12 cellular contexts compared by ENCODE assay signal in genomic region chr5:90055831-90056328, GRCh38.
DNase-seq lines count a peak whose midpoint lies in the region; ATAC-seq and TF ChIP-seq lines count a peak whose summit lies in the region.
"Had no signal": no experiment of that assay in that cellular context is flagged by ENCODE, and none has a peak within 500 bp of the region (broad histone marks: within the 10 kb centered on the region; RNA-seq: fewer than 3 reads in every experiment).

No MANE protein-coding gene starts in this region.

- intact Hi-C loops in upper lobe of right lung (cut with DNase I): no loop called here

- POLR2A ChIA-PET in HEK293 (lab: Yijun Ruan, JAX): no interaction called here

- DNase-seq in adipocyte (ENCODE audit: low read depth): peak; percentile 65
- DNase-seq in hepatocyte (ENCODE audit: low spot score): peak; percentile 10
- DNase-seq in thoracic aorta (ENCODE audit: low spot score): no peak
- no peak for DNase-seq in NCI-H82 (lab: John Stamatoyannopoulos, UW)
- DNase-seq in upper lobe of right lung: no peak
- DNase-seq: effector CD4-positive, alpha-beta T cell; naive B cell; NCI-H1930; spleen; T-helper 2 cell had no signal

- H3K4me1 ChIP-seq in HEK293 (ENCODE audit: control insufficient read depth, insufficient read depth, low read length) (no peaks in the 10 kb centered on the region), adipocyte (ENCODE audit: control insufficient read depth, insufficient read depth, low read length) (peaks cover 18% of the 10 kb centered on the region), hepatocyte (ENCODE audit: insufficient read depth) (peaks cover 14% of the 10 kb centered on the region), thoracic aorta (ENCODE audit: control insufficient read depth in 1 of 2, low read depth in 2 of 2) (peaks cover 11 to 43% of the 10 kb centered on the region in 2 donors), upper lobe of right lung (no peaks in the 10 kb centered on the region)
- H3K4me1 ChIP-seq: spleen had no signal

- H2AFZ ChIP-seq in hepatocyte: peak overlapping the region; percentile 7

- no peaks in the 10 kb centered on the region for H3K36me3 ChIP-seq in HEK293 (ENCODE audit: control insufficient read depth in 2 of 2, insufficient read depth in 1 of 2, low read length in 2 of 2)
- no peaks in the 10 kb centered on the region for H3K36me3 ChIP-seq in adipocyte (ENCODE audit: control insufficient read depth, insufficient read depth, low read length, severe bottlenecking)
- H3K36me3 ChIP-seq in hepatocyte (replicated peaks; ENCODE audit: insufficient read depth, low read depth): no peaks in the 10 kb centered on the region
- H3K36me3 ChIP-seq in thoracic aorta: no peaks in the 10 kb centered on the region
- no peaks in the 10 kb centered on the region for H3K36me3 ChIP-seq in upper lobe of right lung
- H3K36me3 ChIP-seq: spleen had no signal

- no peak overlapping the region for H3K9ac ChIP-seq in adipocyte (ENCODE audit: low read length)

- peak overlapping the region; percentile 20 for H3K4me3 ChIP-seq in HEK293 (ENCODE audit: low read depth, low read length)
- no peak overlapping the region for H3K4me3 ChIP-seq in adipocyte (ENCODE audit: low read length)
- no peak overlapping the region for H3K4me3 ChIP-seq in hepatocyte
- H3K4me3 ChIP-seq in thoracic aorta: peak overlapping the region; percentile 25
- H3K4me3 ChIP-seq in upper lobe of right lung: no peak overlapping the region
- H3K4me3 ChIP-seq: spleen had no signal

- H4K20me1 ChIP-seq in hepatocyte (ENCODE audit: insufficient read depth, poor library complexity, severe bottlenecking): no peaks in the 10 kb centered on the region

- TF ChIP-seq CTCF in HEK293 (tag by site-specific recombination; IDR thresholded peaks at IDR 0.05): no peak
- no peak for TF ChIP-seq CTCF in hepatocyte (IDR thresholded peaks at IDR 0.05; ENCODE audit: poor library complexity)
- no peak for TF ChIP-seq CTCF in thoracic aorta (IDR thresholded peaks at IDR 0.05)
- TF ChIP-seq CTCF in upper lobe of right lung (IDR thresholded peaks at IDR 0.05): no peak

- WGBS in hepatocyte (ENCODE audit: low lambda C conversion rate, missing lambda C conversion rate): 16% methylated on average over 9 of the region's 9 CpGs

- H3K9me3 ChIP-seq in HEK293 (ENCODE audit: control insufficient read depth, insufficient read depth, low read depth, low read length) (no peaks in the 10 kb centered on the region), adipocyte (ENCODE audit: control insufficient read depth, low read length) (no peaks in the 10 kb centered on the region), hepatocyte (ENCODE audit: low read depth) (no peaks in the 10 kb centered on the region), thoracic aorta (no peaks in the 10 kb centered on the region), upper lobe of right lung (no peaks in the 10 kb centered on the region)
- H3K9me3 ChIP-seq: spleen had no signal

- no peaks in the 10 kb centered on the region for H3K79me2 ChIP-seq in hepatocyte

- H3K27me3 ChIP-seq in adipocyte (replicated peaks; ENCODE audit: control insufficient read depth, insufficient read depth, low read length) (no peaks in the 10 kb centered on the region), hepatocyte (no peaks in the 10 kb centered on the region), thoracic aorta (replicated peaks; ENCODE audit: insufficient read depth) (no peaks in the 10 kb centered on the region), upper lobe of right lung (no peaks in the 10 kb centered on the region)
- H3K27me3 ChIP-seq: spleen had no signal

- CTCF ChIA-PET in HEK293 (lab: Yijun Ruan, JAX): interaction anchor here (1.2 kb wide), 1 partner anchor 26 kb away, joined by 3 read pairs; no protein-coding TSS in a partner anchor

- no peaks in the 10 kb centered on the region for H3K9me2 ChIP-seq in hepatocyte (replicated peaks; ENCODE audit: insufficient read depth)

- H3K4me2 ChIP-seq in hepatocyte: peak overlapping the region; percentile 67

- H3K27ac ChIP-seq in HEK293 (ENCODE audit: extremely low read depth, low read depth, low read length) (no peak overlapping the region), hepatocyte (peak overlapping the region; percentile 15), thoracic aorta (peak overlapping the region; percentile 11 to 59), upper lobe of right lung (no peak overlapping the region)
- H3K27ac ChIP-seq: spleen had no signal

- no peak for ATAC-seq in thoracic aorta (ENCODE audit: insufficient number of reproducible peaks, low FRiP score, low read depth)
- no peak for ATAC-seq in HG03135 (IDR thresholded peaks at IDR 0.05; ENCODE audit: unreplicated experiment)
- no peak for ATAC-seq in upper lobe of right lung

TF ChIP-seq in HEK293, 187 proteins besides CTCF, POLR2A, EP300 and RAD21:
- TF ChIP-seq ZNF670 (tag by site-specific recombination; IDR thresholded peaks at IDR 0.05; ENCODE audit: low read depth) (no peak), ZNF707 (tag by site-specific recombination; IDR thresholded peaks at IDR 0.05) (no peak), SETDB1 (IDR thresholded peaks at IDR 0.05; ENCODE audit: insufficient read length, low read length) (no peak), ZBTB20 (tag by site-specific recombination; IDR thresholded peaks at IDR 0.05) (no peak), MZF1 (tag by site-specific recombination; IDR thresholded peaks at IDR 0.05; ENCODE audit: borderline replicate concordance) (no peak), ZNF777 (tag by site-specific recombination; IDR thresholded peaks at IDR 0.05; ENCODE audit: borderline replicate concordance) (no peak), ZNF501 (tag by site-specific recombination; IDR thresholded peaks at IDR 0.05) (no peak), ZNF660 (tag by site-specific recombination; IDR thresholded peaks at IDR 0.05) (no peak), ZBTB21 (tag by site-specific recombination; IDR thresholded peaks at IDR 0.05) (no peak), ZBTB6 (tag by site-specific recombination; IDR thresholded peaks at IDR 0.05) (no peak), ZFP3 (tag by site-specific recombination; IDR thresholded peaks at IDR 0.05; ENCODE audit: low read depth) (no peak), SP7 (tag by site-specific recombination; IDR thresholded peaks at IDR 0.05) (no peak)

Comparison
In these comparisons a context has a peak if more than half of its experiments do, and no peak if none do; other contexts are left out.
1. H3K27ac ChIP-seq: peak in hepatocyte (single experiment) and thoracic aorta (2 of 2); none in HEK293 (single experiment) and upper lobe of right lung (single experiment).
2. H3K4me3 ChIP-seq: peak in HEK293 (single experiment) and thoracic aorta (single experiment); none in adipocyte (single experiment), hepatocyte (single experiment) and upper lobe of right lung (single experiment).
3. DNase-seq: peak in adipocyte (single experiment) and hepatocyte (single experiment); none in thoracic aorta (single experiment), NCI-H82 (single experiment) and upper lobe of right lung (single experiment).